ENCODE assay signal across 1 cellular context in the genomic region with DNA sequence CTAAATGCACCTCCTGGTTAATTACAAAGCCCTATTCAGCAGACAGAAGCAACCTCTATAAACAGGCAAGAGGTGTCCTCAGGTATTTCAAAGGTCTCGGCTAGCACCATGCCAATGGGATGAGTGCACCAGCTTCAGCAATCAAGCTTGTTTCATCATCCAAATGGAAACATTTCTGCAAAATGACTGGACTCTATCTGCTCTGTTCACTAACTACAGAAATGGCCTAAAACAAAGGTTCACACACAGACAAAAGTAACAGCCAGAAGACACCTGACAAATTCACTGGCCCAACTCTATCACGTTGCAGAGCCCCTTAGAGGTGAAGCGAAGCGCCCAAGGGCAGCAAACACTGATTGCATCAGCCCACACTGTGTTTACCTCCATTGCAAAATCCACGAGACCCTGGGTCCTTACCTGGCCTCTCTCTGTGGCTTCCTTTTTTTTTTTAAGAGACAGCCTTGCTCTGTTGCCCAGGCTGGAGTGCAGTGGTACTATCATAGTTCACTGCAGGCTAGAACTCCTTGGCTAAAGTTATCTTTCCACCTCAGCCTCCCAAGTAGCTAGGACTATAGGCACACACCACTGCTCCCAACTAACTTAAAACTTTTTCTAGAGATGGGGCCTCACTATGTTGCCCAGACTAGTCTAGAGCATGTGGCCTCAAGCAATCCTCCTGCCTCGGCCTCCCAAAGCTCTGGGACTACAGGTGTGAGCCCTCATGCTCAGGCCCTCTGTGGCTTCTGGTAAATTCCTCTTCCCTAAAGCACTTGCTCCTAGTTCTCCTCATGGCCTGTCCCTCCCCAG.
TF ChIP-seq lines count a peak whose summit lies in the region.

No MANE protein-coding gene starts in this region.

TF ChIP-seq in HepG2, 621 proteins besides CTCF, POLR2A, EP300 and RAD21 (continued from another document and continues in another):
- TF ChIP-seq ZNF782 (CRISPR knock-in tag; IDR thresholded peaks at IDR 0.05; ENCODE audit: borderline replicate concordance) (no peak), SUZ12 (IDR thresholded peaks at IDR 0.05; ENCODE audit: low read depth, low read length) (no peak), RBFOX2 (IDR thresholded peaks at IDR 0.05; ENCODE audit: low read depth, low read length) (peak; percentile 12; the same call in 1 of the 2 replicates), TEAD2 (CRISPR knock-in tag; IDR thresholded peaks at IDR 0.05) (no peak), HNRNPH1 (optimal IDR thresholded peaks at IDR 0.05; ENCODE audit: low read depth, low read length) (no peak), RFX5 (IDR thresholded peaks at IDR 0.05; ENCODE audit: low read depth, low read length) (no peak), ZNF354B (CRISPR knock-in tag; IDR thresholded peaks at IDR 0.05) (no peak), ZNF562 (CRISPR knock-in tag; IDR thresholded peaks at IDR 0.05; ENCODE audit: borderline replicate concordance) (no peak), ZNF484 (CRISPR knock-in tag; IDR thresholded peaks at IDR 0.05; ENCODE audit: borderline replicate concordance, low read depth) (no peak), AHR (CRISPR knock-in tag; IDR thresholded peaks at IDR 0.05) (0 out of 2 replicates have a peak, but pooled peaks have one; percentile 80), NAIF1 (CRISPR knock-in tag; IDR thresholded peaks at IDR 0.05; ENCODE audit: borderline replicate concordance) (no peak), ARNT (IDR thresholded peaks at IDR 0.05) (no peak), CEBPG (CRISPR knock-in tag; IDR thresholded peaks at IDR 0.05) (peak; percentile 100), ZNF235 (CRISPR knock-in tag; IDR thresholded peaks at IDR 0.05; ENCODE audit: borderline replicate concordance) (no peak; the same call in 1 of the 2 replicates), ZNF263 (CRISPR knock-in tag; IDR thresholded peaks at IDR 0.05) (no peak), ZNF335 (CRISPR knock-in tag; IDR thresholded peaks at IDR 0.05) (peak; percentile 67; the same call in 1 of the 2 replicates), SP4 (CRISPR knock-in tag; IDR thresholded peaks at IDR 0.05) (no peak), ZZZ3 (CRISPR knock-in tag; IDR thresholded peaks at IDR 0.05; ENCODE audit: borderline replicate concordance) (no peak), ZNF616 (CRISPR knock-in tag; IDR thresholded peaks at IDR 0.05; ENCODE audit: low read depth) (no peak), MED13 (CRISPR knock-in tag; IDR thresholded peaks at IDR 0.05) (peak; percentile 93), ATM (IDR thresholded peaks at IDR 0.05; ENCODE audit: borderline replicate concordance) (no peak), PHF5A (CRISPR knock-in tag; IDR thresholded peaks at IDR 0.05; ENCODE audit: low read depth, unreplicated experiment) (peak; percentile 61), KLF6 (CRISPR knock-in tag; IDR thresholded peaks at IDR 0.05) (peak; percentile 84), NFYB (CRISPR knock-in tag; IDR thresholded peaks at IDR 0.05) (0 out of 2 replicates have a peak, but pooled peaks have one; percentile 20), ARHGAP35 (CRISPR knock-in tag; IDR thresholded peaks at IDR 0.05; ENCODE audit: borderline replicate concordance) (no peak), ZNF432 (CRISPR knock-in tag; IDR thresholded peaks at IDR 0.05; ENCODE audit: borderline replicate concordance) (no peak), RXRB (CRISPR knock-in tag; IDR thresholded peaks at IDR 0.05; ENCODE audit: borderline replicate concordance) (peak; percentile 97), ZMYM2 (CRISPR knock-in tag; IDR thresholded peaks at IDR 0.05) (peak; percentile 38; the same call in 1 of the 2 replicates), NBN (conservative IDR thresholded peaks at IDR 0.05) (no peak), SRSF4 (IDR thresholded peaks at IDR 0.05; ENCODE audit: low read depth, low read length, poor library complexity, severe bottlenecking) (no peak), BRCA1 (CRISPR knock-in tag; IDR thresholded peaks at IDR 0.05) (peak; percentile 50; the same call in 1 of the 2 replicates), RELA (CRISPR knock-in tag; IDR thresholded peaks at IDR 0.05) (no peak), HNF4G (IDR thresholded peaks at IDR 0.05; ENCODE audit: borderline replicate concordance, low read depth, low read length) (peak; percentile 71; the same call in 1 of the 2 replicates), HNF4G (CRISPR knock-in tag; IDR thresholded peaks at IDR 0.05; ENCODE audit: borderline replicate concordance, low read depth) (peak; percentile 57; the same call in 1 of the 2 replicates), REL (CRISPR knock-in tag; conservative IDR thresholded peaks at IDR 0.05) (no peak), PHB2 (IDR thresholded peaks at IDR 0.05; ENCODE audit: partially characterized antibody) (no peak), ZNF577 (CRISPR knock-in tag; IDR thresholded peaks at IDR 0.05; ENCODE audit: borderline replicate concordance, low read depth) (no peak), ZNF143 (CRISPR knock-in tag; IDR thresholded peaks at IDR 0.05) (no peak), TAF1 (CRISPR knock-in tag; IDR thresholded peaks at IDR 0.05) (no peak; the same call in 1 of the 2 replicates), FOSL1 (CRISPR knock-in tag; IDR thresholded peaks at IDR 0.05; ENCODE audit: borderline replicate concordance) (peak; percentile 47; the same call in 1 of the 2 replicates)
- TF ChIP-seq, protein P1, sequence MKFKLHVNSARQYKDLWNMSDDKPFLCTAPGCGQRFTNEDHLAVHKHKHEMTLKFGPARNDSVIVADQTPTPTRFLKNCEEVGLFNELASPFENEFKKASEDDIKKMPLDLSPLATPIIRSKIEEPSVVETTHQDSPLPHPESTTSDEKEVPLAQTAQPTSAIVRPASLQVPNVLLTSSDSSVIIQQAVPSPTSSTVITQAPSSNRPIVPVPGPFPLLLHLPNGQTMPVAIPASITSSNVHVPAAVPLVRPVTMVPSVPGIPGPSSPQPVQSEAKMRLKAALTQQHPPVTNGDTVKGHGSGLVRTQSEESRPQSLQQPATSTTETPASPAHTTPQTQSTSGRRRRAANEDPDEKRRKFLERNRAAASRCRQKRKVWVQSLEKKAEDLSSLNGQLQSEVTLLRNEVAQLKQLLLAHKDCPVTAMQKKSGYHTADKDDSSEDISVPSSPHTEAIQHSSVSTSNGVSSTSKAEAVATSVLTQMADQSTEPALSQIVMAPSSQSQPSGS (CRISPR knock-in tag; IDR thresholded peaks at IDR 0.05) = peak; percentile 95
- TF ChIP-seq, protein P2, sequence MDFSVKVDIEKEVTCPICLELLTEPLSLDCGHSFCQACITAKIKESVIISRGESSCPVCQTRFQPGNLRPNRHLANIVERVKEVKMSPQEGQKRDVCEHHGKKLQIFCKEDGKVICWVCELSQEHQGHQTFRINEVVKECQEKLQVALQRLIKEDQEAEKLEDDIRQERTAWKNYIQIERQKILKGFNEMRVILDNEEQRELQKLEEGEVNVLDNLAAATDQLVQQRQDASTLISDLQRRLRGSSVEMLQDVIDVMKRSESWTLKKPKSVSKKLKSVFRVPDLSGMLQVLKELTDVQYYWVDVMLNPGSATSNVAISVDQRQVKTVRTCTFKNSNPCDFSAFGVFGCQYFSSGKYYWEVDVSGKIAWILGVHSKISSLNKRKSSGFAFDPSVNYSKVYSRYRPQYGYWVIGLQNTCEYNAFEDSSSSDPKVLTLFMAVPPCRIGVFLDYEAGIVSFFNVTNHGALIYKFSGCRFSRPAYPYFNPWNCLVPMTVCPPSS (IDR thresholded peaks at IDR 0.05) = no peak
- TF ChIP-seq, protein P3, sequence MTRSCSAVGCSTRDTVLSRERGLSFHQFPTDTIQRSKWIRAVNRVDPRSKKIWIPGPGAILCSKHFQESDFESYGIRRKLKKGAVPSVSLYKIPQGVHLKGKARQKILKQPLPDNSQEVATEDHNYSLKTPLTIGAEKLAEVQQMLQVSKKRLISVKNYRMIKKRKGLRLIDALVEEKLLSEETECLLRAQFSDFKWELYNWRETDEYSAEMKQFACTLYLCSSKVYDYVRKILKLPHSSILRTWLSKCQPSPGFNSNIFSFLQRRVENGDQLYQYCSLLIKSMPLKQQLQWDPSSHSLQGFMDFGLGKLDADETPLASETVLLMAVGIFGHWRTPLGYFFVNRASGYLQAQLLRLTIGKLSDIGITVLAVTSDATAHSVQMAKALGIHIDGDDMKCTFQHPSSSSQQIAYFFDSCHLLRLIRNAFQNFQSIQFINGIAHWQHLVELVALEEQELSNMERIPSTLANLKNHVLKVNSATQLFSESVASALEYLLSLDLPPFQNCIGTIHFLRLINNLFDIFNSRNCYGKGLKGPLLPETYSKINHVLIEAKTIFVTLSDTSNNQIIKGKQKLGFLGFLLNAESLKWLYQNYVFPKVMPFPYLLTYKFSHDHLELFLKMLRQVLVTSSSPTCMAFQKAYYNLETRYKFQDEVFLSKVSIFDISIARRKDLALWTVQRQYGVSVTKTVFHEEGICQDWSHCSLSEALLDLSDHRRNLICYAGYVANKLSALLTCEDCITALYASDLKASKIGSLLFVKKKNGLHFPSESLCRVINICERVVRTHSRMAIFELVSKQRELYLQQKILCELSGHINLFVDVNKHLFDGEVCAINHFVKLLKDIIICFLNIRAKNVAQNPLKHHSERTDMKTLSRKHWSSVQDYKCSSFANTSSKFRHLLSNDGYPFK (CRISPR knock-in tag; IDR thresholded peaks at IDR 0.05; ENCODE audit: borderline replicate concordance) = no peak
- TF ChIP-seq, protein P4, sequence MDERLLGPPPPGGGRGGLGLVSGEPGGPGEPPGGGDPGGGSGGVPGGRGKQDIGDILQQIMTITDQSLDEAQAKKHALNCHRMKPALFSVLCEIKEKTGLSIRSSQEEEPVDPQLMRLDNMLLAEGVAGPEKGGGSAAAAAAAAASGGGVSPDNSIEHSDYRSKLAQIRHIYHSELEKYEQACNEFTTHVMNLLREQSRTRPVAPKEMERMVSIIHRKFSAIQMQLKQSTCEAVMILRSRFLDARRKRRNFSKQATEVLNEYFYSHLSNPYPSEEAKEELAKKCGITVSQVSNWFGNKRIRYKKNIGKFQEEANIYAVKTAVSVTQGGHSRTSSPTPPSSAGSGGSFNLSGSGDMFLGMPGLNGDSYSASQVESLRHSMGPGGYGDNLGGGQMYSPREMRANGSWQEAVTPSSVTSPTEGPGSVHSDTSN (CRISPR knock-in tag; IDR thresholded peaks at IDR 0.05) = no peak
- TF ChIP-seq, protein P5, sequence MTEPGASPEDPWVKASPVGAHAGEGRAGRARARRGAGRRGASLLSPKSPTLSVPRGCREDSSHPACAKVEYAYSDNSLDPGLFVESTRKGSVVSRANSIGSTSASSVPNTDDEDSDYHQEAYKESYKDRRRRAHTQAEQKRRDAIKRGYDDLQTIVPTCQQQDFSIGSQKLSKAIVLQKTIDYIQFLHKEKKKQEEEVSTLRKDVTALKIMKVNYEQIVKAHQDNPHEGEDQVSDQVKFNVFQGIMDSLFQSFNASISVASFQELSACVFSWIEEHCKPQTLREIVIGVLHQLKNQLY (CRISPR knock-in tag; IDR thresholded peaks at IDR 0.05) = peak; percentile 83; the same call in 1 of the 2 replicates
- TF ChIP-seq, protein P6, sequence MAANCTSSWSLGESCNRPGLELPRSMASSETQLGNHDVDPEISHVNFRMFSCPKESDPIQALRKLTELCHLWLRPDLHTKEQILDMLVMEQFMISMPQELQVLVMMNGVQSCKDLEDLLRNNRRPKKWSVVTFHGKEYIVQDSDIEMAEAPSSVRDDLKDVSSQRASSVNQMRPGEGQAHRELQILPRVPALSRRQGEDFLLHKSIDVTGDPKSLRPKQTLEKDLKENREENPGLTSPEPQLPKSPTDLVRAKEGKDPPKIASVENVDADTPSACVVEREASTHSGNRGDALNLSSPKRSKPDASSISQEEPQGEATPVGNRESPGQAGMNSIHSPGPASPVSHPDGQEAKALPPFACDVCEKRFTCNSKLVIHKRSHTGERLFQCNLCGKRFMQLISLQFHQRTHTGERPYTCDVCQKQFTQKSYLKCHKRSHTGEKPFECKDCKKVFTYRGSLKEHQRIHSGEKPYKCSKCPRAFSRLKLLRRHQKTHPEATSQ (CRISPR knock-in tag; IDR thresholded peaks at IDR 0.05; ENCODE audit: borderline replicate concordance) = peak; percentile 45; the same call in 1 of the 2 replicates
- TF ChIP-seq, protein P7, sequence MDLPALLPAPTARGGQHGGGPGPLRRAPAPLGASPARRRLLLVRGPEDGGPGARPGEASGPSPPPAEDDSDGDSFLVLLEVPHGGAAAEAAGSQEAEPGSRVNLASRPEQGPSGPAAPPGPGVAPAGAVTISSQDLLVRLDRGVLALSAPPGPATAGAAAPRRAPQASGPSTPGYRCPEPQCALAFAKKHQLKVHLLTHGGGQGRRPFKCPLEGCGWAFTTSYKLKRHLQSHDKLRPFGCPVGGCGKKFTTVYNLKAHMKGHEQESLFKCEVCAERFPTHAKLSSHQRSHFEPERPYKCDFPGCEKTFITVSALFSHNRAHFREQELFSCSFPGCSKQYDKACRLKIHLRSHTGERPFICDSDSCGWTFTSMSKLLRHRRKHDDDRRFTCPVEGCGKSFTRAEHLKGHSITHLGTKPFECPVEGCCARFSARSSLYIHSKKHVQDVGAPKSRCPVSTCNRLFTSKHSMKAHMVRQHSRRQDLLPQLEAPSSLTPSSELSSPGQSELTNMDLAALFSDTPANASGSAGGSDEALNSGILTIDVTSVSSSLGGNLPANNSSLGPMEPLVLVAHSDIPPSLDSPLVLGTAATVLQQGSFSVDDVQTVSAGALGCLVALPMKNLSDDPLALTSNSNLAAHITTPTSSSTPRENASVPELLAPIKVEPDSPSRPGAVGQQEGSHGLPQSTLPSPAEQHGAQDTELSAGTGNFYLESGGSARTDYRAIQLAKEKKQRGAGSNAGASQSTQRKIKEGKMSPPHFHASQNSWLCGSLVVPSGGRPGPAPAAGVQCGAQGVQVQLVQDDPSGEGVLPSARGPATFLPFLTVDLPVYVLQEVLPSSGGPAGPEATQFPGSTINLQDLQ (CRISPR knock-in tag; IDR thresholded peaks at IDR 0.05) = peak; percentile 71; the same call in 1 of the 2 replicates
- TF ChIP-seq, protein P8, sequence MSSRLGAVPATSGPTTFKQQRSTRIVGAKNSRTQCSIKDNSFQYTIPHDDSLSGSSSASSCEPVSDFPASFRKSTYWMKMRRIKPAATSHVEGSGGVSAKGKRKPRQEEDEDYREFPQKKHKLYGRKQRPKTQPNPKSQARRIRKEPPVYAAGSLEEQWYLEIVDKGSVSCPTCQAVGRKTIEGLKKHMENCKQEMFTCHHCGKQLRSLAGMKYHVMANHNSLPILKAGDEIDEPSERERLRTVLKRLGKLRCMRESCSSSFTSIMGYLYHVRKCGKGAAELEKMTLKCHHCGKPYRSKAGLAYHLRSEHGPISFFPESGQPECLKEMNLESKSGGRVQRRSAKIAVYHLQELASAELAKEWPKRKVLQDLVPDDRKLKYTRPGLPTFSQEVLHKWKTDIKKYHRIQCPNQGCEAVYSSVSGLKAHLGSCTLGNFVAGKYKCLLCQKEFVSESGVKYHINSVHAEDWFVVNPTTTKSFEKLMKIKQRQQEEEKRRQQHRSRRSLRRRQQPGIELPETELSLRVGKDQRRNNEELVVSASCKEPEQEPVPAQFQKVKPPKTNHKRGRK (CRISPR knock-in tag; IDR thresholded peaks at IDR 0.05) = no peak
- TF ChIP-seq, protein P9, sequence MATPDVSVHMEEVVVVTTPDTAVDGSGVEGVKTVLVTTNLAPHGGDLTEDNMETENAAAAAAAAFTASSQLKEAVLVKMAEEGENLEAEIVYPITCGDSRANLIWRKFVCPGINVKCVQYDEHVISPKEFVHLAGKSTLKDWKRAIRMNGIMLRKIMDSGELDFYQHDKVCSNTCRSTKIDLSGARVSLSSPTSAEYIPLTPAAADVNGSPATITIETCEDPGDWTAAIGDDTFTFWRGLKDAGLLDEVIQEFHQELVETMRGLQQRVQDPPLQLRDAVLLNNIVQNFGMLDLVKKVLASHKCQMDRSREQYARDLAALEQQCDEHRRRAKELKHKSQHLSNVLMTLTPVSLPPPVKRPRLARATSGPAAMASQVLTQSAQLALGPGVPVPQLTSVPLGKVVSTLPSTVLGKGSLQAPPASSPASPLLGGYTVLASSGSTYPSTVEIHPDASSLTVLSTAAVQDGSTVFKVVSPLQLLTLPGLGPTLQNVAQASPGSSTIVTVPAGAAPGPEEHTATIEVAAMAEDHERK (CRISPR knock-in tag; IDR thresholded peaks at IDR 0.05; ENCODE audit: low read depth) = no peak
